In genomic region chr5:112186401-112186990, GRCh38 we compare ENCODE assay signal across 9 cellular contexts.
DNase-seq lines count a peak whose midpoint lies in the region; TF ChIP-seq lines count a peak whose summit lies in the region.
"Had no signal": no experiment of that assay in that cellular context is flagged by ENCODE, and none has a peak within 500 bp of the region (broad histone marks: within the 10 kb centered on the region; RNA-seq: fewer than 3 reads in every experiment).

No MANE protein-coding gene starts in this region.

- H3K27ac ChIP-seq in GM23248 (no peak overlapping the region), parathyroid adenoma (no peak overlapping the region)

- WGBS in GM23248 (ENCODE audit: low coverage in 1 of 2, low lambda C conversion rate in 2 of 2, missing lambda C conversion rate in 2 of 2), 2 experiments: 60 to 63% methylated on average over 4 of the region's 4 CpGs

- in situ Hi-C loops in GM23248 (cut with MboI): no loop called here

- H3K4me1 ChIP-seq in GM23248 (ENCODE audit: insufficient read depth): no peaks in the 10 kb centered on the region
- no peaks in the 10 kb centered on the region for H3K4me1 ChIP-seq in parathyroid adenoma

- H3K4me2 ChIP-seq in GM23248 (ENCODE audit: unreplicated experiment): no peak overlapping the region
- H3K4me2 ChIP-seq in parathyroid adenoma (ENCODE audit: low read length): no peak overlapping the region

- H3K27me3 ChIP-seq in GM23248 (replicated peaks; ENCODE audit: insufficient read depth) (peaks cover 19% of the 10 kb centered on the region; the same call in 1 of the 2 replicates), parathyroid adenoma (ENCODE audit: control insufficient read depth, insufficient read depth, low read length) (no peaks in the 10 kb centered on the region)

- no peaks in the 10 kb centered on the region for H4K20me1 ChIP-seq in GM23248 (ENCODE audit: insufficient read depth)

- H2AFZ ChIP-seq in GM23248 (no peak overlapping the region), parathyroid adenoma (no peak overlapping the region)

- peaks cover 3% of the 10 kb centered on the region for H3K4me1 Mint-ChIP-seq in endothelial cell (ENCODE audit: unreplicated experiment)
- H3K4me1 Mint-ChIP-seq: naive thymus-derived CD8-positive, alpha-beta T cell had no signal

- no peaks in the 10 kb centered on the region for H3K9me3 Mint-ChIP-seq in endothelial cell (ENCODE audit: unreplicated experiment)
- H3K9me3 Mint-ChIP-seq: naive thymus-derived CD8-positive, alpha-beta T cell had no signal

- H3K79me2 ChIP-seq in GM23248 (ENCODE audit: insufficient read depth): no peaks in the 10 kb centered on the region
- no peaks in the 10 kb centered on the region for H3K79me2 ChIP-seq in parathyroid adenoma

- no peak overlapping the region for H3K27ac Mint-ChIP-seq in endothelial cell (ENCODE audit: unreplicated experiment)
- H3K27ac Mint-ChIP-seq: naive thymus-derived CD8-positive, alpha-beta T cell had no signal

- DNase-seq in CMK (ENCODE audit: low read depth) (peak; percentile 17), GM23248 (peak; percentile 68), RKO (ENCODE audit: low spot score) (peak; percentile 75), endothelial cell (ENCODE audit: low spot score) (peak; percentile 24), activated T-cell treated with anti-CD3 and anti-CD28 coated beads for 4 hours (no peak), NCI-H1048 (lab: John Stamatoyannopoulos, UW) (no peak)
- no peak for DNase-seq in stimulated activated CD4-positive, alpha-beta T cell treated with anti-CD3 and anti-CD28 coated beads, Interleukin-2, amount 100 ng/mL, for 48 hours

- TF ChIP-seq CTCF in endothelial cell (IDR thresholded peaks at IDR 0.05; ENCODE audit: unreplicated experiment): peak; percentile 66
- peak; percentile 55 for TF ChIP-seq CTCF in parathyroid adenoma (IDR thresholded peaks at IDR 0.05)

- H3K4me3 ChIP-seq in GM23248 (no peak overlapping the region), parathyroid adenoma (ENCODE audit: low read depth, low read length) (no peak overlapping the region)

- H3F3A ChIP-seq in GM23248 (ENCODE audit: insufficient read depth): no peaks in the 10 kb centered on the region

- H3K9me2 ChIP-seq in GM23248 (ENCODE audit: insufficient read depth): no peaks in the 10 kb centered on the region

- peaks cover 10% of the 10 kb centered on the region for H3K36me3 Mint-ChIP-seq in endothelial cell (ENCODE audit: low read depth, unreplicated experiment)
- H3K36me3 Mint-ChIP-seq: naive thymus-derived CD8-positive, alpha-beta T cell had no signal

- no peak overlapping the region for H3K9ac ChIP-seq in GM23248
- H3K9ac ChIP-seq in parathyroid adenoma: no peak overlapping the region

- H3K9me3 ChIP-seq in GM23248 (ENCODE audit: low read depth): no peaks in the 10 kb centered on the region
- H3K9me3 ChIP-seq in parathyroid adenoma (ENCODE audit: control insufficient read depth, low read length): no peaks in the 10 kb centered on the region

- no peak overlapping the region for H3K4me3 Mint-ChIP-seq in endothelial cell (ENCODE audit: unreplicated experiment)
- H3K4me3 Mint-ChIP-seq: naive thymus-derived CD8-positive, alpha-beta T cell had no signal

- no peaks in the 10 kb centered on the region for H3K36me3 ChIP-seq in GM23248 (ENCODE audit: low read depth)
- no peaks in the 10 kb centered on the region for H3K36me3 ChIP-seq in parathyroid adenoma (ENCODE audit: control insufficient read depth, insufficient read depth, low read length)

- H3K27me3 Mint-ChIP-seq in endothelial cell (ENCODE audit: unreplicated experiment): no peaks in the 10 kb centered on the region

Comparison
In these comparisons a context has a peak if more than half of its experiments do, and no peak if none do; other contexts are left out.
1. DNase-seq: peak in CMK (single experiment), GM23248 (single experiment), RKO (single experiment) and endothelial cell (single experiment); none in activated T-cell treated with anti-CD3 and anti-CD28 coated beads for 4 hours (single experiment), stimulated activated CD4-positive, alpha-beta T cell treated with anti-CD3 and anti-CD28 coated beads, Interleukin-2, amount 100 ng/mL, for 48 hours (0 of 2) and NCI-H1048 (single experiment).